ENCODE assay signal across 18 cellular contexts in genomic region chr6:27546522-27546921, GRCh38.
DNase-seq lines count a peak whose midpoint lies in the region; ATAC-seq, FAIRE-seq and TF ChIP-seq lines count a peak whose summit lies in the region.
"Had no signal": no experiment of that assay in that cellular context is flagged by ENCODE, and none has a peak within 500 bp of the region (broad histone marks: within the 10 kb centered on the region; RNA-seq: fewer than 3 reads in every experiment).

No MANE protein-coding gene starts in this region.

- H3K9me3 Mint-ChIP-seq in H9 (no peaks in the 10 kb centered on the region; a peak in 1 of 5 replicates), WTC11 (no peaks in the 10 kb centered on the region), nephron progenitor cell (peaks cover 17% of the 10 kb centered on the region)

- H2BK5ac ChIP-seq in H9 (ENCODE audit: insufficient read length, low read length) = no peak overlapping the region

- H2BK15ac ChIP-seq in H9 (ENCODE audit: low read depth, low read length) = no peak overlapping the region

- no peak for TF ChIP-seq RAD21 in A549 (conservative IDR thresholded peaks at IDR 0.05 in 1 of 2, IDR thresholded peaks at IDR 0.05 in 1 of 2)

- H3K23ac ChIP-seq in H9 (ENCODE audit: insufficient read length, low read depth, low read length) = no peak overlapping the region

- no peak overlapping the region for H4K91ac ChIP-seq in H9 (ENCODE audit: insufficient read length, low read depth, low read length)

- CTCF ChIA-PET in A549 (lab: Yijun Ruan, JAX) = no interaction called here
- CTCF ChIA-PET in WTC11 (lab: Charles Lee) = interaction anchor here (0.7 kb wide), 1 partner anchor 63 kb away, joined by 4 read pairs; no protein-coding TSS in a partner anchor

- H4K5ac ChIP-seq in H9 (ENCODE audit: insufficient read length, low read depth, low read length) = no peak overlapping the region

- no peak for FAIRE-seq in A549 (lab: Jason Lieb, UNC)
- FAIRE-seq: D721Med, HTR-8/SVneo had no signal

- H3K14ac ChIP-seq in H9 (ENCODE audit: insufficient read depth, low read length) = no peak overlapping the region

- TF ChIP-seq CTCF in A549 (IDR thresholded peaks at IDR 0.05) (no peak), H9 (conservative IDR thresholded peaks at IDR 0.05) (no peak), WTC11 (IDR thresholded peaks at IDR 0.05) (no peak), nephron progenitor cell (IDR thresholded peaks at IDR 0.05) (no peak)

- no peaks in the 10 kb centered on the region for H3K27me3 ChIP-seq in H9 (ENCODE audit: insufficient read depth, low read length)
- H3K27me3 ChIP-seq: BE2C had no signal

- H3K9me3 ChIP-seq in A549 = no peaks in the 10 kb centered on the region
- H3K9me3 ChIP-seq in H9 (ENCODE audit: control insufficient read depth, low read depth, low read length) = no peaks in the 10 kb centered on the region
- H3K9me3 ChIP-seq: BE2C had no signal

- peak overlapping the region; percentile 75 to 90 for H3K4me3 Mint-ChIP-seq in H9
- H3K4me3 Mint-ChIP-seq in WTC11 = peak overlapping the region; percentile 89
- H3K4me3 Mint-ChIP-seq in nephron progenitor cell = peak overlapping the region; percentile 91

- H3K4me3 ChIP-seq in A549 = no peak overlapping the region

- H3K4ac ChIP-seq in H9 (ENCODE audit: low read depth, low read length) = no peak overlapping the region

- H4K8ac ChIP-seq in H9 (replicated peaks; ENCODE audit: insufficient read length, low read depth, low read length) = no peak overlapping the region

- ATAC-seq in A549 = no peak
- no peak for ATAC-seq in WTC11
- ATAC-seq in HG03108 (IDR thresholded peaks at IDR 0.05; ENCODE audit: unreplicated experiment) = no peak
- ATAC-seq in GM21367 (IDR thresholded peaks at IDR 0.05; ENCODE audit: unreplicated experiment) = no peak

- no peak overlapping the region for H2AFZ ChIP-seq in H9 (ENCODE audit: low read length)

- H3K9ac ChIP-seq in H9 (ENCODE audit: extremely low read depth, insufficient read length, low read length) = no peak overlapping the region

- no peak overlapping the region for H2BK120ac ChIP-seq in H9 (ENCODE audit: low read depth, low read length, poor library complexity, severe bottlenecking)

- WGBS in A549 (ENCODE audit: missing lambda C conversion rate) = 91% methylated on average over 7 of the region's 7 CpGs
- no CpG with 5 or more reads among the region's 7 CpGs for WGBS in H9 (ENCODE audit: extremely low coverage, insufficient read length, low lambda C conversion rate)

- no peak overlapping the region for H3K56ac ChIP-seq in H9 (ENCODE audit: insufficient read length, low read depth, low read length)

- POLR2A ChIA-PET in A549 (lab: Yijun Ruan, JAX) (interaction anchor here (1.6 kb wide), 1 partner anchor 15 kb away, joined by 6 read pairs; no protein-coding TSS in a partner anchor), WTC11 (lab: Charles Lee) (no interaction called here)

- H2BK12ac ChIP-seq in H9 (ENCODE audit: insufficient read length, low read depth, low read length) = no peak overlapping the region

- H3K27me3 Mint-ChIP-seq in H9 (ENCODE audit: low read depth) = peaks cover 21% of the 10 kb centered on the region
- peaks cover 32% of the 10 kb centered on the region for H3K27me3 Mint-ChIP-seq in WTC11 (ENCODE audit: low read depth)
- peaks cover 68% of the 10 kb centered on the region for H3K27me3 Mint-ChIP-seq in nephron progenitor cell (ENCODE audit: low read depth, poor library complexity)

- H3K18ac ChIP-seq in H9 (ENCODE audit: insufficient read length, low read depth, low read length) = no peak overlapping the region

- peaks cover 6% of the 10 kb centered on the region; the same call in 2 of the 3 replicates for H3K4me1 ChIP-seq in A549
- H3K4me1 ChIP-seq in H9 (ENCODE audit: insufficient read depth, low read length) = no peaks in the 10 kb centered on the region
- H3K4me1 ChIP-seq: BE2C had no signal

- peaks cover 9% of the 10 kb centered on the region for H3K23me2 ChIP-seq in H9 (ENCODE audit: insufficient read length, low read depth, low read length, poor library complexity, severe bottlenecking)

- H3K79me2 ChIP-seq in H9 (ENCODE audit: insufficient read depth, low read length) = no peaks in the 10 kb centered on the region

- no peak for TF ChIP-seq EP300 in A549 (IDR thresholded peaks at IDR 0.05)

- DNase-seq in A549 (ENCODE audit: low read depth in 1 of 2, low spot score in 1 of 2) = no peak
- DNase-seq in H9 = no peak
- DNase-seq in WTC11 (ENCODE audit: low spot score) = no peak
- no peak for DNase-seq in nephron progenitor cell
- no peak for DNase-seq in 8988T
- DNase-seq: BE2C; CD4-positive, alpha-beta memory T cell; DMS153; DMS79 treated with DMSO at 0.1 percent for 48 hours; EL; HCEC 1CT; IMR-90; KG1 had no signal

- no peaks in the 10 kb centered on the region for H3K79me1 ChIP-seq in H9 (ENCODE audit: insufficient read depth, low read depth, low read length, poor library complexity, severe bottlenecking)

- H3K27ac ChIP-seq in A549 = no peak overlapping the region
- no peak overlapping the region for H3K27ac ChIP-seq in H9 (ENCODE audit: insufficient read length, low read depth, low read length)
- H3K27ac ChIP-seq: C4-2B had no signal

- H4K20me1 ChIP-seq in H9 (ENCODE audit: control insufficient read depth, insufficient read depth, insufficient read length) = no peaks in the 10 kb centered on the region

- H3K4me2 ChIP-seq in A549 = peak overlapping the region; percentile 88
- peak overlapping the region; percentile 62 for H3K4me2 ChIP-seq in H9 (ENCODE audit: insufficient read depth, insufficient read length, low read length)

- no peak overlapping the region for H2BK20ac ChIP-seq in H9 (ENCODE audit: low read depth, low read length, poor library complexity, severe bottlenecking)

- TF ChIP-seq POLR2A in A549 (IDR thresholded peaks at IDR 0.05; ENCODE audit: low read length) = no peak

- peak overlapping the region in 1 of 3 experiments; percentile 14; a peak in 1 of 7 replicates for H3K27ac Mint-ChIP-seq in H9
- H3K27ac Mint-ChIP-seq in WTC11 = no peak overlapping the region
- H3K27ac Mint-ChIP-seq in nephron progenitor cell = no peak overlapping the region

- H3K36me3 Mint-ChIP-seq in H9 (ENCODE audit: insufficient read depth in 1 of 3, low read depth in 3 of 3) (no peaks in the 10 kb centered on the region; a peak in 1 of 7 replicates), WTC11 (no peaks in the 10 kb centered on the region), nephron progenitor cell (ENCODE audit: low read depth) (peaks cover 6% of the 10 kb centered on the region)

- H3T11ph ChIP-seq in H9 (ENCODE audit: low read length) = no peak overlapping the region

- H3K4me1 Mint-ChIP-seq in H9 = peaks cover 8 to 14% of the 10 kb centered on the region in 2 experiments
- H3K4me1 Mint-ChIP-seq in WTC11 = peaks cover 18% of the 10 kb centered on the region
- peaks cover 16% of the 10 kb centered on the region for H3K4me1 Mint-ChIP-seq in nephron progenitor cell

- H2AK5ac ChIP-seq in H9 (ENCODE audit: insufficient read length, low read length) = no peak overlapping the region

TF ChIP-seq in A549, 52 proteins besides CTCF, POLR2A, EP300 and RAD21:
- TF ChIP-seq CHD2 (IDR thresholded peaks at IDR 0.05; ENCODE audit: low read length, partially characterized antibody) = no peak
- no peak for TF ChIP-seq RFX5 (IDR thresholded peaks at IDR 0.05)
- TF ChIP-seq EHF (CRISPR knock-in tag; IDR thresholded peaks at IDR 0.05) = no peak
- TF ChIP-seq HOXA7 (CRISPR knock-in tag; IDR thresholded peaks at IDR 0.05) = no peak
- no peak for TF ChIP-seq MAFK (IDR thresholded peaks at IDR 0.05; ENCODE audit: partially characterized antibody)
- TF ChIP-seq BCL3 (IDR thresholded peaks at IDR 0.05) = no peak

TF ChIP-seq in WTC11, 78 proteins besides CTCF, POLR2A, EP300 and RAD21:
- TF ChIP-seq IRF2 (CRISPR knock-in tag; IDR thresholded peaks at IDR 0.05; ENCODE audit: borderline replicate concordance, low read depth) (no peak), SP1 (CRISPR knock-in tag; conservative IDR thresholded peaks at IDR 0.05) (no peak), NR2C2 (CRISPR knock-in tag; IDR thresholded peaks at IDR 0.05) (no peak), OVOL2 (CRISPR knock-in tag; IDR thresholded peaks at IDR 0.05; ENCODE audit: borderline replicate concordance) (no peak), HMGA2 (CRISPR knock-in tag; IDR thresholded peaks at IDR 0.05) (no peak)
